1 cellular context compared by ENCODE assay signal in genomic region chr6:7769702-7770101, GRCh38.
TF ChIP-seq lines count a peak whose summit lies in the region.

No MANE protein-coding gene starts in this region.

TF ChIP-seq in GM23338, 12 proteins besides CTCF, POLR2A, EP300 and RAD21 (continued from another document):
- TF ChIP-seq ZNF462 (CRISPR knock-in tag; IDR thresholded peaks at IDR 0.05), result no peak
- TF ChIP-seq JUNB (IDR thresholded peaks at IDR 0.05; ENCODE audit: unreplicated experiment), result no peak
- no peak for TF ChIP-seq ZNF331 (CRISPR knock-in tag; IDR thresholded peaks at IDR 0.05; ENCODE audit: low read depth)
- no peak for TF ChIP-seq CREB1 (CRISPR knock-in tag; IDR thresholded peaks at IDR 0.05; ENCODE audit: low read depth)
- TF ChIP-seq NANOG (IDR thresholded peaks at IDR 0.05; ENCODE audit: borderline replicate concordance), result no peak
- no peak for TF ChIP-seq STAT1 (IDR thresholded peaks at IDR 0.05; ENCODE audit: unreplicated experiment)
- TF ChIP-seq POLR2AphosphoS5 (IDR thresholded peaks at IDR 0.05; ENCODE audit: low read depth), result no peak
- no peak for TF ChIP-seq EZH2 (IDR thresholded peaks at IDR 0.05; ENCODE audit: low read depth, unreplicated experiment)
- no peak for TF ChIP-seq ETS1 (IDR thresholded peaks at IDR 0.05)
